In the genomic region with DNA sequence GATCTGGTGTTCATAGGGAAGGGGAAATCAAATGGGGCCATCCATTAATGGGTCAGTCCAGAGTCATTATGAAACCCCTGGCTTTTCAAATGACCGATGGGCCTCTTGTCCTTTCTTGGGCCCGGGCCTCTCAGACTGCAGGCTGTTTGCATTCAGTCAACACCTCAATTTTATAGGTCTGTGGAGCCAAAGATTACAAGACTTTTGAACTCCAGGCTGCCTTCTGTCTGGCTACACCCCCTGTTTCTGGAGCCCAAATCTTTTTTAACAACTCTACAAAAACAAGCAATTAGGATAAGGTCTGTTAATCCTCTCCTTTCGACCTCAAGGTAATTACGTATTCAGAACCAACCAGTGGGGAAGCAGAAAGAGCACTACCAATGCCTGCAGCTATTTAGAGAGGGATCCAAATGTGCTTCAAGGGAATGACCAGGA, we compare ENCODE assay signal across 1 cellular context.
TF ChIP-seq lines count a peak whose summit lies in the region.

No MANE protein-coding gene starts in this region.

TF ChIP-seq in WTC11, 78 proteins besides CTCF, POLR2A, EP300 and RAD21 (continued from another document):
- TF ChIP-seq ZNF532 (CRISPR knock-in tag; IDR thresholded peaks at IDR 0.05; ENCODE audit: borderline replicate concordance) (no peak), ATF2 (CRISPR knock-in tag; IDR thresholded peaks at IDR 0.05; ENCODE audit: borderline replicate concordance, low read depth) (no peak)
- TF ChIP-seq, protein P1, sequence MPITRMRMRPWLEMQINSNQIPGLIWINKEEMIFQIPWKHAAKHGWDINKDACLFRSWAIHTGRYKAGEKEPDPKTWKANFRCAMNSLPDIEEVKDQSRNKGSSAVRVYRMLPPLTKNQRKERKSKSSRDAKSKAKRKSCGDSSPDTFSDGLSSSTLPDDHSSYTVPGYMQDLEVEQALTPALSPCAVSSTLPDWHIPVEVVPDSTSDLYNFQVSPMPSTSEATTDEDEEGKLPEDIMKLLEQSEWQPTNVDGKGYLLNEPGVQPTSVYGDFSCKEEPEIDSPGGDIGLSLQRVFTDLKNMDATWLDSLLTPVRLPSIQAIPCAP (CRISPR knock-in tag; IDR thresholded peaks at IDR 0.05): no peak
